6 cellular contexts compared by ENCODE assay signal in genomic region chr1:1374068-1374860, GRCh38. TPM values are rescaled to one million over a fixed set of nuclear protein-coding genes. Genes with fewer than 3 reads are reported as not detected.
A peak's percentile ranks its signal among the peaks of the same experiment; 100 is the strongest.
DNase-seq lines count a peak whose midpoint lies in the region; ATAC-seq and TF ChIP-seq lines count a peak whose summit lies in the region.

No MANE protein-coding gene starts in this region.

- H3K36me3 ChIP-seq in gastroesophageal sphincter: peaks cover 0 to 17% of the 10 kb centered on the region in 2 donors
- H3K36me3 ChIP-seq in thoracic aorta: peaks cover 7% of the 10 kb centered on the region

- TF ChIP-seq CTCF in NB4 (IDR thresholded peaks at IDR 0.05; ENCODE audit: low read depth, low read length) (no peak), gastroesophageal sphincter (IDR thresholded peaks at IDR 0.05) (no peak), thoracic aorta (IDR thresholded peaks at IDR 0.05) (no peak)

- peak; percentile 10 for ATAC-seq in GM18909 (IDR thresholded peaks at IDR 0.05; ENCODE audit: poor library complexity, unreplicated experiment)
- no peak for ATAC-seq in gastroesophageal sphincter
- no peak for ATAC-seq in thoracic aorta (ENCODE audit: insufficient number of reproducible peaks, low FRiP score, low read depth)

- H3K4me1 ChIP-seq in gastroesophageal sphincter (peaks cover 0 to 43% (median 27%) of the 10 kb centered on the region in 3 donors), thoracic aorta (ENCODE audit: control insufficient read depth in 1 of 2, low read depth in 2 of 2) (peaks cover 22 to 29% of the 10 kb centered on the region in 2 donors)

- H3K27ac ChIP-seq in gastroesophageal sphincter (peak overlapping the region; percentile 85 to 99 (median 96)), thoracic aorta (peak overlapping the region; percentile 95 to 99)

- H3K4me3 ChIP-seq in NB4 (ENCODE audit: low read depth, low read length) (peak overlapping the region; percentile 80), gastroesophageal sphincter (peak overlapping the region; percentile 73 to 99), thoracic aorta (peak overlapping the region; percentile 81)

- peak; percentile 67 for DNase-seq in NB4 (ENCODE audit: low read depth)
- DNase-seq in thoracic aorta (ENCODE audit: low spot score): no peak
- no peak for DNase-seq in NOMO-1 (lab: John Stamatoyannopoulos, UW; ENCODE audit: unreplicated experiment in 2 of 2)
- DNase-seq in EL: no peak

- TF ChIP-seq EP300 in gastroesophageal sphincter (IDR thresholded peaks at IDR 0.05): no peak

- H3K9me3 ChIP-seq in gastroesophageal sphincter: no peaks in the 10 kb centered on the region
- H3K9me3 ChIP-seq in thoracic aorta: no peaks in the 10 kb centered on the region

- TF ChIP-seq POLR2A in NB4 (IDR thresholded peaks at IDR 0.05; ENCODE audit: extremely low read depth, insufficient read length): no peak
- TF ChIP-seq POLR2A in gastroesophageal sphincter (IDR thresholded peaks at IDR 0.05): no peak

- WGBS in gastroesophageal sphincter (ENCODE audit: low coverage in 1 of 2), 2 donors: 72% methylated on average over 9 of the region's 56 CpGs; no CpG with 5 or more reads in 1 of the 2 donors

- H3K27me3 ChIP-seq in gastroesophageal sphincter (no peaks in the 10 kb centered on the region), thoracic aorta (replicated peaks; ENCODE audit: insufficient read depth) (no peaks in the 10 kb centered on the region)

RNA-seq across cellular contexts. Expression of gene AURKAIP1, which starts 0.7 kb away (rescaled TPM):
- total RNA-seq in gastroesophageal sphincter: 100 to 1,000 TPM; 103 to 138 (median 108) TPM
- total RNA-seq in thoracic aorta: 10 to 100 TPM; 43.5 to 94.5 TPM

RNA-seq across cellular contexts. Expression of gene MXRA8, which starts 15.9 kb away (rescaled TPM):
- total RNA-seq in gastroesophageal sphincter (100 to 1,000 TPM in 1 of 4 donors, 10 to 100 TPM in 3; 69.8 to 105 (median 85.4) TPM), thoracic aorta (100 to 1,000 TPM; 239 to 326 TPM)

RNA-seq across cellular contexts. Expression of gene CCNL2, which starts 24.9 kb away (rescaled TPM):
- total RNA-seq in gastroesophageal sphincter (100 to 1,000 TPM in 2 of 4 donors, 10 to 100 TPM in 2; 31.6 to 248 (median 127) TPM), thoracic aorta (100 to 1,000 TPM; 214 to 313 TPM)

RNA-seq across cellular contexts. Expression of gene DVL1, which starts 25.0 kb away (rescaled TPM):
- total RNA-seq in gastroesophageal sphincter: 100 to 1,000 TPM in 1 of 4 donors, 10 to 100 TPM in 3; 84.4 to 174 (median 88.9) TPM
- 100 to 1,000 TPM in 1 of 2 donors, 10 to 100 TPM in 1; 66.2 to 101 TPM for total RNA-seq in thoracic aorta

RNA-seq across cellular contexts. Expression of gene MRPL20, which starts 32.8 kb away (rescaled TPM):
- 100 to 1,000 TPM; 121 to 215 (median 159) TPM for total RNA-seq in gastroesophageal sphincter
- 100 to 1,000 TPM in 1 of 2 donors, 10 to 100 TPM in 1; 96.9 to 121 TPM for total RNA-seq in thoracic aorta
